In genomic region chr2:198054299-198054698, GRCh38 we compare ENCODE assay signal across 8 cellular contexts.
DNase-seq lines count a peak whose midpoint lies in the region; ATAC-seq and TF ChIP-seq lines count a peak whose summit lies in the region.

No MANE protein-coding gene starts in this region.

- H2AFZ ChIP-seq in OCI-LY3 (ENCODE audit: low read depth, low read length) = no peak overlapping the region

- H3K4me3 Mint-ChIP-seq in activated naive CD8-positive, alpha-beta T cell treated with anti-CD3 and anti-CD28 coated beads, Interleukin-2, amount 50 U/mL, for 24 hours = no peak overlapping the region

- H3K9me3 ChIP-seq in OCI-LY3 (ENCODE audit: insufficient read depth, low read length) (no peaks in the 10 kb centered on the region), suprapubic skin (no peaks in the 10 kb centered on the region)

- H3K4me1 ChIP-seq in OCI-LY3 (ENCODE audit: low read length) = no peaks in the 10 kb centered on the region
- H3K4me1 ChIP-seq in suprapubic skin = no peaks in the 10 kb centered on the region

- no peaks in the 10 kb centered on the region for H3K79me2 ChIP-seq in OCI-LY3 (ENCODE audit: low read length)

- ATAC-seq in GM21786 (IDR thresholded peaks at IDR 0.05; ENCODE audit: unreplicated experiment) = peak; percentile 89
- ATAC-seq in activated naive CD8-positive, alpha-beta T cell treated with anti-CD3 and anti-CD28 coated beads, Interleukin-2, amount 50 U/mL, for 24 hours = peak; percentile 89

- no peak for TF ChIP-seq POLR2A in suprapubic skin (IDR thresholded peaks at IDR 0.05)

- H3K9ac ChIP-seq in OCI-LY3 (ENCODE audit: low read length) = no peak overlapping the region

- peak; percentile 13 for DNase-seq in GM06990 (ENCODE audit: extremely low read depth, insufficient read length)
- DNase-seq in activated naive CD8-positive, alpha-beta T cell treated with anti-CD3 and anti-CD28 coated beads, Interleukin-2, amount 50 U/mL, for 24 hours = peak; percentile 44
- peak; percentile 74 for DNase-seq in islet precursor cell
- DNase-seq in stimulated activated CD8-positive, alpha-beta memory T cell treated with anti-CD3 and anti-CD28 coated beads, Interleukin-15, amount 100 ng/mL, for 48 hours (ENCODE audit: low read depth in 2 of 2) = peak; percentile 6 to 8
- no peak for DNase-seq in suprapubic skin (ENCODE audit: low spot score in 2 of 2)
- no peak for DNase-seq in dedifferentiated amniotic fluid mesenchymal stem cell (ENCODE audit: extremely low spot score)

- H3K4me2 ChIP-seq in OCI-LY3 (ENCODE audit: low read length) = no peak overlapping the region

- H3K36me3 Mint-ChIP-seq in activated naive CD8-positive, alpha-beta T cell treated with anti-CD3 and anti-CD28 coated beads, Interleukin-2, amount 50 U/mL, for 24 hours (ENCODE audit: low read depth) = no peaks in the 10 kb centered on the region

- H3K27ac ChIP-seq in OCI-LY3 (ENCODE audit: low read length) = no peak overlapping the region
- H3K27ac ChIP-seq in suprapubic skin = no peak overlapping the region

- peak; percentile 79 for TF ChIP-seq CTCF in GM06990 (IDR thresholded peaks at IDR 0.05; ENCODE audit: insufficient read depth, low read length, poor library complexity, severe bottlenecking)
- peak; percentile 72 for TF ChIP-seq CTCF in OCI-LY3 (IDR thresholded peaks at IDR 0.05; ENCODE audit: low read depth, low read length)
- no peak for TF ChIP-seq CTCF in suprapubic skin (IDR thresholded peaks at IDR 0.05)

- H4K20me1 ChIP-seq in OCI-LY3 (ENCODE audit: insufficient read depth, low read length) = no peaks in the 10 kb centered on the region

- WGBS in suprapubic skin = 79% methylated on average over 1 of the region's 1 CpG

- H3K27me3 ChIP-seq in GM06990 (replicated peaks; ENCODE audit: control insufficient read depth, insufficient read depth, low read length) (no peaks in the 10 kb centered on the region), OCI-LY3 (ENCODE audit: low read depth, low read length) (no peaks in the 10 kb centered on the region; the same call in 1 of the 2 replicates), suprapubic skin (no peaks in the 10 kb centered on the region)

- H3K27me3 Mint-ChIP-seq in activated naive CD8-positive, alpha-beta T cell treated with anti-CD3 and anti-CD28 coated beads, Interleukin-2, amount 50 U/mL, for 24 hours = no peaks in the 10 kb centered on the region

- peaks cover 4% of the 10 kb centered on the region for H3K4me1 Mint-ChIP-seq in activated naive CD8-positive, alpha-beta T cell treated with anti-CD3 and anti-CD28 coated beads, Interleukin-2, amount 50 U/mL, for 24 hours

- no peak for TF ChIP-seq EP300 in suprapubic skin (IDR thresholded peaks at IDR 0.05)

- H3K36me3 ChIP-seq in GM06990 (ENCODE audit: control insufficient read depth, insufficient read depth, low read length) = no peaks in the 10 kb centered on the region
- H3K36me3 ChIP-seq in OCI-LY3 (replicated peaks; ENCODE audit: low read depth, low read length) = no peaks in the 10 kb centered on the region
- H3K36me3 ChIP-seq in suprapubic skin = no peaks in the 10 kb centered on the region

- no peak overlapping the region for H3K27ac Mint-ChIP-seq in activated naive CD8-positive, alpha-beta T cell treated with anti-CD3 and anti-CD28 coated beads, Interleukin-2, amount 50 U/mL, for 24 hours

- no peaks in the 10 kb centered on the region for H3K9me3 Mint-ChIP-seq in activated naive CD8-positive, alpha-beta T cell treated with anti-CD3 and anti-CD28 coated beads, Interleukin-2, amount 50 U/mL, for 24 hours

- H3K4me3 ChIP-seq in GM06990 (replicated peaks; ENCODE audit: low read depth, low read length) (no peak overlapping the region), OCI-LY3 (ENCODE audit: low read length) (no peak overlapping the region), suprapubic skin (no peak overlapping the region)

Comparison
In these comparisons a context has a peak if more than half of its experiments do, and no peak if none do; other contexts are left out.
1. DNase-seq: peak in GM06990 (single experiment), activated naive CD8-positive, alpha-beta T cell treated with anti-CD3 and anti-CD28 coated beads, Interleukin-2, amount 50 U/mL, for 24 hours (single experiment), islet precursor cell (single experiment) and stimulated activated CD8-positive, alpha-beta memory T cell treated with anti-CD3 and anti-CD28 coated beads, Interleukin-15, amount 100 ng/mL, for 48 hours (2 of 2); none in suprapubic skin (0 of 2) and dedifferentiated amniotic fluid mesenchymal stem cell (single experiment).
2. CTCF ChIP-seq: peak in GM06990 (single experiment) and OCI-LY3 (single experiment); none in suprapubic skin (0 of 2).